20 cellular contexts compared by ENCODE assay signal in genomic region chr10:92758594-92758993, GRCh38.
DNase-seq lines count a peak whose midpoint lies in the region; ATAC-seq and TF ChIP-seq lines count a peak whose summit lies in the region.
"Had no signal": no experiment of that assay in that cellular context is flagged by ENCODE, and none has a peak within 500 bp of the region (broad histone marks: within the 10 kb centered on the region; RNA-seq: fewer than 3 reads in every experiment).

No MANE protein-coding gene starts in this region.

- H3K79me2 ChIP-seq in OCI-LY1 (ENCODE audit: insufficient read depth, low read length): no peaks in the 10 kb centered on the region

- no peak for TF ChIP-seq EP300 in tibial nerve (IDR thresholded peaks at IDR 0.05)

- H3K27ac Mint-ChIP-seq in effector memory CD8-positive, alpha-beta T cell: no peak overlapping the region
- H3K27ac Mint-ChIP-seq: CD8-positive, alpha-beta T cell had no signal

- no peak for DNase-seq in HL-60 (ENCODE audit: low read depth in 1 of 2, low spot score in 1 of 2)
- no peak for DNase-seq in left colon
- DNase-seq in tibial artery: no peak
- DNase-seq in effector memory CD8-positive, alpha-beta T cell: no peak
- no peak for DNase-seq in HuH-7 (ENCODE audit: low spot score)
- DNase-seq in tibial nerve (ENCODE audit: low spot score in 2 of 2): no peak
- DNase-seq: BE2C; CD8-positive, alpha-beta T cell; DND-41; GDM1; GOT3; KG1; NCI-H187; NCI-H226; NCI-H526 treated with DMSO at 0.1 percent for 48 hours; PC-3; SJCRH30; SW 1271 had no signal

- peak; percentile 40 for ATAC-seq in left colon
- no peak for ATAC-seq in effector memory CD8-positive, alpha-beta T cell (replicated peaks)
- ATAC-seq: CD8-positive, alpha-beta T cell; GM12878; PC-3 had no signal

- no peaks in the 10 kb centered on the region for H3K36me3 Mint-ChIP-seq in effector memory CD8-positive, alpha-beta T cell (ENCODE audit: insufficient read depth)
- H3K36me3 Mint-ChIP-seq: CD8-positive, alpha-beta T cell had no signal

- no peak overlapping the region for H3K4me3 Mint-ChIP-seq in effector memory CD8-positive, alpha-beta T cell
- H3K4me3 Mint-ChIP-seq: CD8-positive, alpha-beta T cell had no signal

- H3K4me1 ChIP-seq in OCI-LY1 (ENCODE audit: insufficient read depth, low read length, severe bottlenecking): peaks cover 45% of the 10 kb centered on the region
- peaks cover 0 to 46% (median 19%) of the 10 kb centered on the region in 4 donors for H3K4me1 ChIP-seq in tibial artery
- H3K4me1 ChIP-seq in tibial nerve: peaks cover 0 to 19% (median 14%) of the 10 kb centered on the region in 4 donors
- H3K4me1 ChIP-seq: BE2C had no signal

- no peak overlapping the region for H2AFZ ChIP-seq in OCI-LY1 (ENCODE audit: low read length)

- TF ChIP-seq POLR2A in tibial nerve (IDR thresholded peaks at IDR 0.05): no peak

- WGBS in tibial nerve, 2 donors: 93 to 100% methylated on average over 1 of the region's 1 CpG

- H3K27ac ChIP-seq in HL-60 (replicated peaks) (peak overlapping the region; percentile 88; the same call in 1 of the 2 replicates), OCI-LY1 (ENCODE audit: low read depth, low read length, poor library complexity, severe bottlenecking) (peak overlapping the region; percentile 96), tibial artery (peak overlapping the region; percentile 82 to 85), tibial nerve (no peak overlapping the region)
- H3K27ac ChIP-seq: SJCRH30 had no signal

- peaks cover 3 to 13% of the 10 kb centered on the region in 2 donors for H3K27me3 Mint-ChIP-seq in effector memory CD8-positive, alpha-beta T cell

- TF ChIP-seq CTCF in HL-60 (IDR thresholded peaks at IDR 0.05; ENCODE audit: insufficient read depth, low read length) (no peak), OCI-LY1 (IDR thresholded peaks at IDR 0.05; ENCODE audit: low read length) (no peak), tibial artery (IDR thresholded peaks at IDR 0.05) (no peak), tibial nerve (IDR thresholded peaks at IDR 0.05) (no peak)

- no peaks in the 10 kb centered on the region for H3K9me3 Mint-ChIP-seq in effector memory CD8-positive, alpha-beta T cell
- H3K9me3 Mint-ChIP-seq: CD8-positive, alpha-beta T cell had no signal

- peaks cover 0 to 3% of the 10 kb centered on the region in 2 donors for H3K4me1 Mint-ChIP-seq in effector memory CD8-positive, alpha-beta T cell (ENCODE audit: low read depth in 2 of 2)

- no peaks in the 10 kb centered on the region for H4K20me1 ChIP-seq in OCI-LY1 (ENCODE audit: insufficient read depth, low read length)

- no peak overlapping the region for H3K9ac ChIP-seq in OCI-LY1 (ENCODE audit: low read length)

- H3K9me2 ChIP-seq in OCI-LY1 (ENCODE audit: low read depth, low read length): no peaks in the 10 kb centered on the region

- H3K4me3 ChIP-seq in HL-60 (replicated peaks; ENCODE audit: insufficient read depth, low read length) (no peak overlapping the region), OCI-LY1 (ENCODE audit: low read depth, low read length, poor library complexity, severe bottlenecking) (no peak overlapping the region), tibial artery (no peak overlapping the region), tibial nerve (no peak overlapping the region)
- H3K4me3 ChIP-seq: GM12878, SJCRH30 had no signal

- H3K27me3 ChIP-seq in HL-60 (ENCODE audit: insufficient read depth, poor library complexity, severe bottlenecking): no peaks in the 10 kb centered on the region
- no peaks in the 10 kb centered on the region for H3K27me3 ChIP-seq in OCI-LY1 (ENCODE audit: insufficient read depth, low read length)
- no peaks in the 10 kb centered on the region for H3K27me3 ChIP-seq in tibial artery
- no peaks in the 10 kb centered on the region for H3K27me3 ChIP-seq in tibial nerve
- H3K27me3 ChIP-seq: BE2C, SJCRH30 had no signal

- H3K9me3 ChIP-seq in OCI-LY1 (ENCODE audit: low read length) (no peaks in the 10 kb centered on the region), tibial artery (no peaks in the 10 kb centered on the region), tibial nerve (no peaks in the 10 kb centered on the region)
- H3K9me3 ChIP-seq: BE2C, SJCRH30 had no signal

- H3K36me3 ChIP-seq in OCI-LY1 (ENCODE audit: insufficient read depth, low read length): no peaks in the 10 kb centered on the region
- no peaks in the 10 kb centered on the region for H3K36me3 ChIP-seq in tibial artery
- H3K36me3 ChIP-seq in tibial nerve: no peaks in the 10 kb centered on the region
- H3K36me3 ChIP-seq: BE2C, SJCRH30 had no signal

- H3F3A ChIP-seq in OCI-LY1 (ENCODE audit: insufficient read depth, low read length): peaks cover 4% of the 10 kb centered on the region

- H3K4me2 ChIP-seq in OCI-LY1 (ENCODE audit: low read length): peak overlapping the region; percentile 86; the same call in 1 of the 2 replicates

- intact Hi-C loops in left colon (cut with DNase I, micrococcal nuclease) (no loop called here), tibial artery (cut with DNase I; ENCODE audit: low total_unique reads) (no loop called here)

Comparison
In these comparisons a context has a peak if more than half of its experiments do, and no peak if none do; other contexts are left out.
1. H3K27ac ChIP-seq: peak in HL-60 (single experiment), OCI-LY1 (single experiment) and tibial artery (2 of 2); none in tibial nerve (0 of 4).